In the genomic region with DNA sequence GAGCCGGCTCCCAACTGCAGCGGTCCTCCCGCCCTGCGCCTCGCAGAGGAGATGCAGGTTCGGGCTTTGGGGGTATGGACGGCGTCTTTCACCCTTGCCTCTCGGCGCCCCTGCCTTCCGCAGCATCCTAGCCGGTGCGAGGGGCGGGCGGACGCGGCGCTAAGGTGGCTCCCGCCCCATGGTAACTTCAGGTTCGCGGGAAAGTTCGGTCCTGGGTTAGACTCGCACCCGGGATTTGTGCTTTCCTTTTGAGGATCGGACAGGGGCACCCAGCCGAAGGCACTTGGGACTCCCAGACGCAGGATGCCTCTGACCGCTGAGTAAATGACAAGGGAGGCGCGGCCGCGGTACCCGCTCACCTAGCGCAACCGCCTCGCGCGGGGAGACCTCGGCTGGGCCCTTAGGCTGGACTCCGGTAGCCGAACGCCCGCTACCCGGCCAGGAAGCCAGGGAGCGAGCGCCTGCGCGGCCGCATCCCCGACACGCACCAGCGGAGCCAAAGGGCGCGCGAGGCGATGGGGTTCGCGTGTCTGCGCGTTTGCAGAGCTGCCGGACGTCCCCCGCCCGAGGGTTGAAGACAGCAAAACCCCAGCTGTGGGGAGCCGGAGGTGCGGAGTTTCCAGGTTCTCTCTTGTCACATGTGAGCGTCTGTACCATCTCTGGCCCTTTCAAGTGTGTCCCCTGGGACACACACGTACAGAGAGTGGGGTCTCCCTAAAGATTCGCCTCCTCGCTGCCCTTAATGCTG, we compare ENCODE assay signal across 9 cellular contexts. TPM values are rescaled to one million over a fixed set of nuclear protein-coding genes. Genes with fewer than 3 reads are reported as not detected.
A peak's percentile ranks its signal among the peaks of the same experiment; 100 is the strongest.
DNase-seq lines count a peak whose midpoint lies in the region; ATAC-seq and FAIRE-seq lines count a peak whose summit lies in the region.
"Had no signal": no experiment of that assay in that cellular context is flagged by ENCODE, and none has a peak within 500 bp of the region (broad histone marks: within the 10 kb centered on the region; RNA-seq: fewer than 3 reads in every experiment).

No MANE protein-coding gene starts in this region.

- DNase-seq in CD4-positive, CD25-positive, alpha-beta regulatory T cell, result peak in 1 of 3 donors; percentile 25
- DNase-seq in activated naive CD8-positive, alpha-beta T cell treated with anti-CD3 and anti-CD28 coated beads, Interleukin-2, amount 50 U/mL, for 24 hours, result peak; percentile 17
- peak; percentile 50 for DNase-seq in iPS-NIHi11 (ENCODE audit: low spot score)
- DNase-seq in GM19239 (ENCODE audit: insufficient read length, low spot score), result no peak

- peaks cover 0 to 28% (median 8%) of the 10 kb centered on the region in 4 donors for H3K4me1 Mint-ChIP-seq in CD4-positive, CD25-positive, alpha-beta regulatory T cell
- H3K4me1 Mint-ChIP-seq in activated naive CD8-positive, alpha-beta T cell treated with anti-CD3 and anti-CD28 coated beads, Interleukin-2, amount 50 U/mL, for 24 hours, result peaks cover 19% of the 10 kb centered on the region
- peaks cover 18% of the 10 kb centered on the region for H3K4me1 Mint-ChIP-seq in stimulated activated naive CD8-positive, alpha-beta T cell treated with anti-CD3 and anti-CD28 coated beads, Interleukin-15, Interleukin-2, amounts not matched to agents 100 ng/mL and 50 ng/mL, for 24 hours (ENCODE audit: low read depth)

- no peak for FAIRE-seq in GM19239 (lab: Jason Lieb, UNC)

- H3K27ac Mint-ChIP-seq in CD4-positive, CD25-positive, alpha-beta regulatory T cell, result no peak overlapping the region
- no peak overlapping the region for H3K27ac Mint-ChIP-seq in activated naive CD8-positive, alpha-beta T cell treated with anti-CD3 and anti-CD28 coated beads, Interleukin-2, amount 50 U/mL, for 24 hours
- no peak overlapping the region for H3K27ac Mint-ChIP-seq in stimulated activated naive CD8-positive, alpha-beta T cell treated with anti-CD3 and anti-CD28 coated beads, Interleukin-15, Interleukin-2, amounts not matched to agents 100 ng/mL and 50 ng/mL, for 24 hours

- H3K4me3 Mint-ChIP-seq in CD4-positive, CD25-positive, alpha-beta regulatory T cell, result peak overlapping the region in 3 of 4 donors; percentile 15 to 72 (median 67)
- peak overlapping the region; percentile 68 for H3K4me3 Mint-ChIP-seq in activated naive CD8-positive, alpha-beta T cell treated with anti-CD3 and anti-CD28 coated beads, Interleukin-2, amount 50 U/mL, for 24 hours
- peak overlapping the region; percentile 69 for H3K4me3 Mint-ChIP-seq in stimulated activated naive CD8-positive, alpha-beta T cell treated with anti-CD3 and anti-CD28 coated beads, Interleukin-15, Interleukin-2, amounts not matched to agents 100 ng/mL and 50 ng/mL, for 24 hours

- no peak overlapping the region for H3K27ac ChIP-seq in CD4-positive, CD25-positive, alpha-beta regulatory T cell (ENCODE audit: insufficient read depth, low read length, poor library complexity, severe bottlenecking)

- H3K27me3 Mint-ChIP-seq in CD4-positive, CD25-positive, alpha-beta regulatory T cell, result peaks cover 47% of the 10 kb centered on the region
- H3K27me3 Mint-ChIP-seq in activated naive CD8-positive, alpha-beta T cell treated with anti-CD3 and anti-CD28 coated beads, Interleukin-2, amount 50 U/mL, for 24 hours, result peaks cover 69% of the 10 kb centered on the region
- H3K27me3 Mint-ChIP-seq in stimulated activated naive CD8-positive, alpha-beta T cell treated with anti-CD3 and anti-CD28 coated beads, Interleukin-15, Interleukin-2, amounts not matched to agents 100 ng/mL and 50 ng/mL, for 24 hours, result peaks cover 79% of the 10 kb centered on the region

- H3K36me3 Mint-ChIP-seq in CD4-positive, CD25-positive, alpha-beta regulatory T cell, result no peaks in the 10 kb centered on the region
- no peaks in the 10 kb centered on the region for H3K36me3 Mint-ChIP-seq in activated naive CD8-positive, alpha-beta T cell treated with anti-CD3 and anti-CD28 coated beads, Interleukin-2, amount 50 U/mL, for 24 hours (ENCODE audit: low read depth)
- no peaks in the 10 kb centered on the region for H3K36me3 Mint-ChIP-seq in stimulated activated naive CD8-positive, alpha-beta T cell treated with anti-CD3 and anti-CD28 coated beads, Interleukin-15, Interleukin-2, amounts not matched to agents 100 ng/mL and 50 ng/mL, for 24 hours (ENCODE audit: low read depth)

- no peaks in the 10 kb centered on the region for H3K9me3 Mint-ChIP-seq in CD4-positive, CD25-positive, alpha-beta regulatory T cell
- no peaks in the 10 kb centered on the region for H3K9me3 Mint-ChIP-seq in activated naive CD8-positive, alpha-beta T cell treated with anti-CD3 and anti-CD28 coated beads, Interleukin-2, amount 50 U/mL, for 24 hours
- H3K9me3 Mint-ChIP-seq in stimulated activated naive CD8-positive, alpha-beta T cell treated with anti-CD3 and anti-CD28 coated beads, Interleukin-15, Interleukin-2, amounts not matched to agents 100 ng/mL and 50 ng/mL, for 24 hours, result no peaks in the 10 kb centered on the region

- H3K36me3 ChIP-seq in CD4-positive, CD25-positive, alpha-beta regulatory T cell (ENCODE audit: control insufficient read depth, insufficient read depth, low read length), result no peaks in the 10 kb centered on the region

- no peak for ATAC-seq in CD4-positive, CD25-positive, alpha-beta regulatory T cell (ENCODE audit: low read depth in 2 of 2)
- peak; percentile 43 for ATAC-seq in GM19395 (IDR thresholded peaks at IDR 0.05; ENCODE audit: unreplicated experiment)
- ATAC-seq in HG03565 (IDR thresholded peaks at IDR 0.05; ENCODE audit: unreplicated experiment), result peak; percentile 34
- no peak for ATAC-seq in activated naive CD8-positive, alpha-beta T cell treated with anti-CD3 and anti-CD28 coated beads, Interleukin-2, amount 50 U/mL, for 24 hours
- ATAC-seq in HG03196 (IDR thresholded peaks at IDR 0.05; ENCODE audit: unreplicated experiment), result no peak

- H3K4me3 ChIP-seq in CD4-positive, CD25-positive, alpha-beta regulatory T cell (ENCODE audit: low read depth, low read length), result no peak overlapping the region

- peaks cover 6% of the 10 kb centered on the region for H3K27me3 ChIP-seq in CD4-positive, CD25-positive, alpha-beta regulatory T cell (ENCODE audit: control insufficient read depth, insufficient read depth, low read length)

- no peaks in the 10 kb centered on the region for H3K9me3 ChIP-seq in CD4-positive, CD25-positive, alpha-beta regulatory T cell (ENCODE audit: control insufficient read depth in 2 of 2, low read length in 2 of 2)

- peaks cover 11% of the 10 kb centered on the region for H3K4me1 ChIP-seq in CD4-positive, CD25-positive, alpha-beta regulatory T cell (ENCODE audit: control insufficient read depth, insufficient read depth, low read length, poor library complexity, severe bottlenecking)

RNA-seq across cellular contexts. Expression of gene RSPO3, which starts 1.1 kb away (rescaled TPM):
- total RNA-seq in CD4-positive, CD25-positive, alpha-beta regulatory T cell, result not detected
- polyA plus RNA-seq in CD4-positive, CD25-positive, alpha-beta regulatory T cell, result not detected
- total RNA-seq: mononuclear cell had no signal

Comparison
In these comparisons a context has a peak if more than half of its experiments do, and no peak if none do; other contexts are left out.
1. ATAC-seq: peak in GM19395 (single experiment) and HG03565 (single experiment); none in CD4-positive, CD25-positive, alpha-beta regulatory T cell (0 of 2), activated naive CD8-positive, alpha-beta T cell treated with anti-CD3 and anti-CD28 coated beads, Interleukin-2, amount 50 U/mL, for 24 hours (single experiment) and HG03196 (single experiment).
2. Peak in every context shown above with its lines, with median percentiles within 50 percentile points of each other: H3K4me3 Mint-ChIP-seq.